In the genomic region with DNA sequence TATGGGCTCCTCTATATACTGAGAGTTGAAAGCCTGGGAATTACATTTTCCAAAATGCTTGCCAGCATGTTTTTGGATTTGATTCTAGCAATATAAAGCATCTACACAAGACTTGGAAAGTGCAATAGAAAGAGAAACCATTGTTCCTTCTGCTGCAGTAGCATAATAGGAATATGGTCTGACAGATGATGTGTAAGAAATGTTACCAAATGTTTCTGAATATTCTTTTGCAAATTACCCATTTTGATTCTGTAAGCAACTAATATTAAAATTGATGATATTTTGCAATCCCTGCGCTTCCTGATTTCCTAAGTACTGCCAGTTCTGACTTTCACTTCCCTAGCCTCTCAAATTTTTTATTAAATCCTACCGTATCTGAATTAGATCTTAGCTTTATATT, we compare ENCODE assay signal across 26 cellular contexts.
"Had no signal": no experiment of that assay in that cellular context is flagged by ENCODE, and none has a peak within 500 bp of the region (broad histone marks: within the 10 kb centered on the region; RNA-seq: fewer than 3 reads in every experiment).

No MANE protein-coding gene starts in this region.

- H3K4me3 ChIP-seq: breast epithelium, hepatocyte, left ventricle myocardium inferior, ovary, psoas muscle, right atrium auricular region, transverse colon, uterus had no signal

- H3K36me3 ChIP-seq: breast epithelium, left ventricle myocardium inferior, neutrophil, ovary, right atrium auricular region, transverse colon, uterus had no signal

- H3K27me3 ChIP-seq: breast epithelium, foreskin keratinocyte, hepatocyte, neutrophil, right atrium auricular region, transverse colon, uterus had no signal

- DNase-seq: activated CD4-positive, alpha-beta memory T cell treated with anti-CD3 and anti-CD28 coated beads, Interleukin-2, amount 10 ng/mL, durations not matched to agents 7 days and 5 days; activated CD4-positive, alpha-beta T cell treated with anti-CD3 and anti-CD28 coated beads, Interleukin-2, amount 10 ng/mL, durations not matched to agents 24 days and 14 days; activated effector memory CD4-positive, alpha-beta T cell treated with Interleukin-2 at 50 U/mL for 16 hours; activated naive CD4-positive, alpha-beta T cell treated with anti-CD3 and anti-CD28 coated beads for 36 hours; activated naive CD8-positive, alpha-beta T cell treated with anti-CD3 and anti-CD28 coated beads, Interleukin-2, amount 10 ng/mL, durations not matched to agents 7 days and 5 days; activated T-cell treated with anti-CD3 and anti-CD28 coated beads, Interleukin-2, amount 50 U/mL, for 72 hours; amniotic stem cell; effector memory CD4-positive, alpha-beta T cell; foreskin keratinocyte; glutamatergic neuron; immature natural killer cell; left ventricle myocardium inferior; mammary epithelial cell; midbrain; ovary; psoas muscle; stimulated activated CD4-positive, alpha-beta T cell treated with anti-CD3 and anti-CD28 coated beads, Interleukin-1b, Interleukin-23, amount 100 ng/mL, for 48 hours; substantia nigra; transverse colon; uterus had no signal

- H3K4me1 ChIP-seq: breast epithelium, foreskin keratinocyte, left ventricle myocardium inferior, psoas muscle, right atrium auricular region, transverse colon, uterus had no signal

- H3K27ac ChIP-seq: breast epithelium, foreskin keratinocyte, hepatocyte, left ventricle myocardium inferior, neutrophil, ovary, psoas muscle, right atrium auricular region, transverse colon, uterus, VCaP had no signal

- ATAC-seq: activated CD4-positive, CD25-positive, alpha-beta regulatory T cell treated with anti-CD3 and anti-CD28 coated beads, Interleukin-2, amount 50 U/mL, for 24 hours; activated T-cell treated with anti-CD3 and anti-CD28 coated beads, Interleukin-2, amount 50 U/mL, for 72 hours; foreskin keratinocyte; psoas muscle had no signal

- H3K9me3 ChIP-seq: neutrophil, ovary, psoas muscle, transverse colon had no signal
